ENCODE assay signal across 8 cellular contexts in genomic region chr14:101628471-101628966, GRCh38.
DNase-seq lines count a peak whose midpoint lies in the region; ATAC-seq, FAIRE-seq and TF ChIP-seq lines count a peak whose summit lies in the region.

No MANE protein-coding gene starts in this region.

- intact Hi-C loops in gastrocnemius medialis (cut with DNase I; ENCODE audit: low total_unique reads): loop anchor here (2.0 kb wide), 2 partner anchors 966 to 1246 kb away; no protein-coding TSS in a partner anchor

- H3K36me3 ChIP-seq in astrocyte (ENCODE audit: insufficient read depth, low read length) (no peaks in the 10 kb centered on the region), gastrocnemius medialis (no peaks in the 10 kb centered on the region)

- H3K27ac ChIP-seq in astrocyte (ENCODE audit: low read depth, low read length): no peak overlapping the region
- H3K27ac ChIP-seq in gastrocnemius medialis: no peak overlapping the region

- no peaks in the 10 kb centered on the region for H3K9me3 Mint-ChIP-seq in astrocyte (ENCODE audit: unreplicated experiment)

- no peaks in the 10 kb centered on the region for H3K36me3 Mint-ChIP-seq in astrocyte (ENCODE audit: low read depth, unreplicated experiment)

- H3K4me1 Mint-ChIP-seq in astrocyte (ENCODE audit: low read depth, unreplicated experiment): no peaks in the 10 kb centered on the region

- H3K4me2 ChIP-seq in astrocyte (ENCODE audit: low read length): peak overlapping the region; percentile 82

- H3K4me3 ChIP-seq in astrocyte (ENCODE audit: insufficient read depth, low read depth, low read length): peak overlapping the region; percentile 37
- H3K4me3 ChIP-seq in gastrocnemius medialis: peak overlapping the region; percentile 23 to 48 (median 40)

- no peaks in the 10 kb centered on the region for H3K4me1 ChIP-seq in astrocyte (ENCODE audit: insufficient read depth, low read length)
- H3K4me1 ChIP-seq in gastrocnemius medialis: peaks cover 6 to 8% of the 10 kb centered on the region in 2 donors

- peaks cover 49% of the 10 kb centered on the region for H3K27me3 Mint-ChIP-seq in astrocyte (ENCODE audit: low read depth, unreplicated experiment)

- in situ Hi-C loops in gastrocnemius medialis (cut with MboI; ENCODE audit: low sequenced_read_pairs in 4 of 4): no loop called here

- no peak for FAIRE-seq in D721Med (lab: Jason Lieb, UNC)
- no peak for FAIRE-seq in astrocyte (lab: Jason Lieb, UNC)

- H3K9me3 ChIP-seq in astrocyte (ENCODE audit: insufficient read depth, low read depth, low read length) (no peaks in the 10 kb centered on the region), gastrocnemius medialis (no peaks in the 10 kb centered on the region)

- ATAC-seq in gastrocnemius medialis (peak; percentile 74 to 93), HG03571 (IDR thresholded peaks at IDR 0.05; ENCODE audit: unreplicated experiment) (no peak)

- TF ChIP-seq CTCF in D721Med (IDR thresholded peaks at IDR 0.05; ENCODE audit: insufficient read depth, missing control alignments) (peak; percentile 76), astrocyte (IDR thresholded peaks at IDR 0.05; ENCODE audit: insufficient read depth, low read depth, low read length) (peak; percentile 72), gastrocnemius medialis (IDR thresholded peaks at IDR 0.05 in 4 of 5, conservative IDR thresholded peaks at IDR 0.05 in 1 of 5) (peak; percentile 90 to 99 (median 95))

- no peaks in the 10 kb centered on the region for H3K79me2 ChIP-seq in astrocyte (ENCODE audit: insufficient read depth, low read length)

- H3K27ac Mint-ChIP-seq in astrocyte (ENCODE audit: unreplicated experiment): no peak overlapping the region

- H3K9ac ChIP-seq in astrocyte (ENCODE audit: low read length): peak overlapping the region; percentile 49

- H4K20me1 ChIP-seq in astrocyte (ENCODE audit: insufficient read depth, low read length): no peaks in the 10 kb centered on the region

- TF ChIP-seq POLR2A in gastrocnemius medialis (IDR thresholded peaks at IDR 0.05): no peak

- DNase-seq in D721Med (ENCODE audit: insufficient read length, low spot score) (peak; percentile 47), GOT3 (lab: John Stamatoyannopoulos, UW) (peak; percentile 14), NAMALWA (ENCODE audit: low spot score) (peak; percentile 78), T-helper 22 cell (ENCODE audit: low read depth) (peak; percentile 43), astrocyte (ENCODE audit: low read depth) (peak; percentile 20), hypothalamus (lab: John Stamatoyannopoulos, UW) (peak in 49 of 51 donors; percentile 15 to 85 (median 59)), gastrocnemius medialis (peak; percentile 41 to 62)

- H2AFZ ChIP-seq in astrocyte (ENCODE audit: low read depth, low read length): peak overlapping the region; percentile 95

- H3K27me3 ChIP-seq in astrocyte (ENCODE audit: insufficient read depth, low read length) (peaks cover 5% of the 10 kb centered on the region), gastrocnemius medialis (no peaks in the 10 kb centered on the region)

- no peak overlapping the region for H3K4me3 Mint-ChIP-seq in astrocyte (ENCODE audit: unreplicated experiment)

Comparison
In these comparisons a context has a peak if more than half of its experiments do, and no peak if none do; other contexts are left out.
1. DNase-seq: peak in every context shown above with its lines; median percentile 78 in NAMALWA; 59 in hypothalamus; 52 in gastrocnemius medialis; 47 in D721Med; 43 in T-helper 22 cell; 20 in astrocyte; 14 in GOT3.